ENCODE assay signal across 12 cellular contexts in genomic region chr6:1606533-1607235, GRCh38. TPM values are rescaled to one million over a fixed set of nuclear protein-coding genes. Genes with fewer than 3 reads are reported as not detected.
A peak's percentile ranks its signal among the peaks of the same experiment; 100 is the strongest.
DNase-seq lines count a peak whose midpoint lies in the region; ATAC-seq and TF ChIP-seq lines count a peak whose summit lies in the region.
"Had no signal": no experiment of that assay in that cellular context is flagged by ENCODE, and none has a peak within 500 bp of the region (broad histone marks: within the 10 kb centered on the region; RNA-seq: fewer than 3 reads in every experiment).

No MANE protein-coding gene starts in this region.

- WGBS in SK-N-SH (ENCODE audit: low lambda C conversion rate) = 95% methylated on average over 20 of the region's 22 CpGs

- H3K4me2 ChIP-seq in SK-N-SH = no peak overlapping the region

- H2AFZ ChIP-seq in SK-N-SH (ENCODE audit: low read depth) = no peak overlapping the region

- H3K27me3 ChIP-seq in SK-N-SH (ENCODE audit: insufficient read depth) = no peaks in the 10 kb centered on the region
- H3K27me3 ChIP-seq in NT2/D1 (ENCODE audit: insufficient read depth, insufficient read length) = peaks cover 85% of the 10 kb centered on the region

- no peak for TF ChIP-seq EP300 in SK-N-SH (IDR thresholded peaks at IDR 0.05; ENCODE audit: borderline replicate concordance in 1 of 2, low read depth in 1 of 2, low read length in 1 of 2)

- no peaks in the 10 kb centered on the region for H3F3A ChIP-seq in SK-N-SH (replicated peaks; ENCODE audit: insufficient read depth)

- DNase-seq in SK-N-SH = peak; percentile 31
- no peak for DNase-seq in NT2/D1 (ENCODE audit: low read depth, low spot score)
- DNase-seq in epithelial cell of proximal tubule (ENCODE audit: low read depth) = no peak
- DNase-seq in progenitor cell of endocrine pancreas (ENCODE audit: low spot score, unreplicated experiment) = no peak
- no peak for DNase-seq in dedifferentiated amniotic fluid mesenchymal stem cell (ENCODE audit: extremely low spot score)
- DNase-seq: activated CD4-positive, CD25-positive, alpha-beta regulatory T cell; NCI-H1930; ovary; transverse colon had no signal

- TF ChIP-seq CTCF in SK-N-SH (IDR thresholded peaks at IDR 0.05) = no peak
- no peak for TF ChIP-seq CTCF in epithelial cell of proximal tubule (conservative IDR thresholded peaks at IDR 0.05; ENCODE audit: low read depth, low read length)
- TF ChIP-seq CTCF in progenitor cell of endocrine pancreas (IDR thresholded peaks at IDR 0.05; ENCODE audit: unreplicated experiment) = no peak

- no peak overlapping the region for H3K27ac ChIP-seq in SK-N-SH (ENCODE audit: low read depth in 2 of 2, low read length in 1 of 2)
- H3K27ac ChIP-seq: ovary, transverse colon had no signal

- peaks cover 13% of the 10 kb centered on the region for H3K4me1 Mint-ChIP-seq in progenitor cell of endocrine pancreas (ENCODE audit: low read depth)

- H3K4me3 ChIP-seq in SK-N-SH (ENCODE audit: low read depth in 2 of 2, low read length in 1 of 2) (no peak overlapping the region), NT2/D1 (ENCODE audit: insufficient read length, low read depth) (peak overlapping the region; percentile 21), epithelial cell of proximal tubule (ENCODE audit: low read depth, low read length) (peak overlapping the region; percentile 63)
- H3K4me3 ChIP-seq: ovary, transverse colon had no signal

- no peaks in the 10 kb centered on the region for H3K36me3 ChIP-seq in SK-N-SH (replicated peaks in 1 of 2; ENCODE audit: control insufficient read depth in 1 of 2, insufficient read depth in 2 of 2, low read length in 1 of 2)
- H3K36me3 ChIP-seq in NT2/D1 (ENCODE audit: insufficient read depth, insufficient read length, low read length) = no peaks in the 10 kb centered on the region
- H3K36me3 ChIP-seq: ovary, transverse colon had no signal

- no peaks in the 10 kb centered on the region for H3K9me3 Mint-ChIP-seq in progenitor cell of endocrine pancreas (ENCODE audit: low read depth)

- H3K4me1 ChIP-seq in SK-N-SH (ENCODE audit: control insufficient read depth in 1 of 2, insufficient read depth in 2 of 2, low read depth in 1 of 2, low read length in 1 of 2) (peaks cover 0 to 8% of the 10 kb centered on the region in 2 experiments; a peak in 1 of 4 replicates), NT2/D1 (ENCODE audit: insufficient read depth, insufficient read length) (peaks cover 7% of the 10 kb centered on the region)

- H3K27me3 Mint-ChIP-seq in progenitor cell of endocrine pancreas = peaks cover 67% of the 10 kb centered on the region

- CTCF ChIA-PET in SK-N-SH (lab: Yijun Ruan, JAX) = interaction anchor here (0.7 to 4.6 kb wide), 9 partner anchors 9 to 843 kb away, joined by 3 to 60 read pairs (median 7); no protein-coding TSS in a partner anchor

- H3K9ac ChIP-seq in SK-N-SH = no peak overlapping the region
- no peak overlapping the region for H3K9ac ChIP-seq in NT2/D1 (ENCODE audit: insufficient read length, low read depth)

- no peak overlapping the region for H3K27ac Mint-ChIP-seq in progenitor cell of endocrine pancreas

- peak overlapping the region; percentile 5 for H3K4me3 Mint-ChIP-seq in progenitor cell of endocrine pancreas (ENCODE audit: low read depth)

- H3K9me2 ChIP-seq in SK-N-SH = no peaks in the 10 kb centered on the region

- no peaks in the 10 kb centered on the region for H3K36me3 Mint-ChIP-seq in progenitor cell of endocrine pancreas (ENCODE audit: insufficient read depth)

- H4K20me1 ChIP-seq in SK-N-SH (ENCODE audit: insufficient read depth) = no peaks in the 10 kb centered on the region

- ATAC-seq in SK-N-SH treated with all-trans-retinoic acid at 6 μM for 48 hours = no peak
- ATAC-seq in HG02763 (IDR thresholded peaks at IDR 0.05; ENCODE audit: unreplicated experiment) = no peak
- no peak for ATAC-seq in HG02870 (IDR thresholded peaks at IDR 0.05; ENCODE audit: unreplicated experiment)

- H3K9me3 ChIP-seq in SK-N-SH = no peaks in the 10 kb centered on the region
- H3K9me3 ChIP-seq in NT2/D1 (ENCODE audit: insufficient read depth, low read length) = no peaks in the 10 kb centered on the region
- H3K9me3 ChIP-seq: ovary, transverse colon had no signal

- H3K79me2 ChIP-seq in SK-N-SH (ENCODE audit: insufficient read depth) = peaks cover 10% of the 10 kb centered on the region

- POLR2A ChIA-PET in SK-N-SH (lab: Yijun Ruan, JAX) = no interaction called here

- no peak for TF ChIP-seq RAD21 in SK-N-SH (IDR thresholded peaks at IDR 0.05; ENCODE audit: low read length)

TF ChIP-seq in SK-N-SH, 30 proteins besides CTCF, POLR2A, EP300 and RAD21:
- no peak for TF ChIP-seq POLR2AphosphoS5 (IDR thresholded peaks at IDR 0.05; ENCODE audit: low read depth, low read length)
- no peak for TF ChIP-seq FOXM1 (IDR thresholded peaks at IDR 0.05; ENCODE audit: low read depth)
- no peak for TF ChIP-seq NRF1 (IDR thresholded peaks at IDR 0.05; ENCODE audit: low read depth, low read length)
- TF ChIP-seq JUND (IDR thresholded peaks at IDR 0.05) = no peak
- no peak for TF ChIP-seq IRF3 (IDR thresholded peaks at IDR 0.05; ENCODE audit: low read depth, low read length)
- TF ChIP-seq CHD2 (IDR thresholded peaks at IDR 0.05; ENCODE audit: low read length, partially characterized antibody) = no peak
- TF ChIP-seq TCF12 (IDR thresholded peaks at IDR 0.05) = no peak
- no peak for TF ChIP-seq SMC3 (IDR thresholded peaks at IDR 0.05; ENCODE audit: low read depth, low read length)
- no peak for TF ChIP-seq USF2 (IDR thresholded peaks at IDR 0.05; ENCODE audit: borderline replicate concordance, low read depth, low read length)
- no peak for TF ChIP-seq NFIC (IDR thresholded peaks at IDR 0.05; ENCODE audit: borderline replicate concordance)
- TF ChIP-seq RCOR1 (IDR thresholded peaks at IDR 0.05; ENCODE audit: low read length) = no peak

TF ChIP-seq in SK-N-SH treated with all-trans-retinoic acid at 6 μM for 48 hours, 23 proteins besides CTCF, POLR2A, EP300 and RAD21 (continues in another document):
- no peak for TF ChIP-seq ZC3H10 (CRISPR knock-in tag; IDR thresholded peaks at IDR 0.05)
- no peak for TF ChIP-seq ZNF565 (CRISPR knock-in tag; conservative IDR thresholded peaks at IDR 0.05; ENCODE audit: low read depth)
- TF ChIP-seq, protein P1, sequence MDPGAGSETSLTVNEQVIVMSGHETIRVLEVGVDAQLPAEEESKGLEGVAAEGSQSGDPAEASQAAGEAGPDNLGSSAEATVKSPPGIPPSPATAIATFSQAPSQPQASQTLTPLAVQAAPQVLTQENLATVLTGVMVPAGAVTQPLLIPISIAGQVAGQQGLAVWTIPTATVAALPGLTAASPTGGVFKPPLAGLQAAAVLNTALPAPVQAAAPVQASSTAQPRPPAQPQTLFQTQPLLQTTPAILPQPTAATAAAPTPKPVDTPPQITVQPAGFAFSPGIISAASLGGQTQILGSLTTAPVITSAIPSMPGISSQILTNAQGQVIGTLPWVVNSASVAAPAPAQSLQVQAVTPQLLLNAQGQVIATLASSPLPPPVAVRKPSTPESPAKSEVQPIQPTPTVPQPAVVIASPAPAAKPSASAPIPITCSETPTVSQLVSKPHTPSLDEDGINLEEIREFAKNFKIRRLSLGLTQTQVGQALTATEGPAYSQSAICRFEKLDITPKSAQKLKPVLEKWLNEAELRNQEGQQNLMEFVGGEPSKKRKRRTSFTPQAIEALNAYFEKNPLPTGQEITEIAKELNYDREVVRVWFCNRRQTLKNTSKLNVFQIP (CRISPR knock-in tag; IDR thresholded peaks at IDR 0.05; ENCODE audit: borderline replicate concordance, low read depth) = no peak
- TF ChIP-seq ZFP3 (CRISPR knock-in tag; IDR thresholded peaks at IDR 0.05) = no peak
- TF ChIP-seq OSR1 (CRISPR knock-in tag; IDR thresholded peaks at IDR 0.05) = no peak
- TF ChIP-seq GLIS3 (CRISPR knock-in tag; IDR thresholded peaks at IDR 0.05) = no peak
- no peak for TF ChIP-seq TCF4 (CRISPR knock-in tag; IDR thresholded peaks at IDR 0.05; ENCODE audit: borderline replicate concordance)
- no peak for TF ChIP-seq ARNTL (CRISPR knock-in tag; IDR thresholded peaks at IDR 0.05; ENCODE audit: borderline replicate concordance, low read depth)
- TF ChIP-seq BACH2 (CRISPR knock-in tag; IDR thresholded peaks at IDR 0.05; ENCODE audit: borderline replicate concordance) = no peak
- TF ChIP-seq, protein P2, sequence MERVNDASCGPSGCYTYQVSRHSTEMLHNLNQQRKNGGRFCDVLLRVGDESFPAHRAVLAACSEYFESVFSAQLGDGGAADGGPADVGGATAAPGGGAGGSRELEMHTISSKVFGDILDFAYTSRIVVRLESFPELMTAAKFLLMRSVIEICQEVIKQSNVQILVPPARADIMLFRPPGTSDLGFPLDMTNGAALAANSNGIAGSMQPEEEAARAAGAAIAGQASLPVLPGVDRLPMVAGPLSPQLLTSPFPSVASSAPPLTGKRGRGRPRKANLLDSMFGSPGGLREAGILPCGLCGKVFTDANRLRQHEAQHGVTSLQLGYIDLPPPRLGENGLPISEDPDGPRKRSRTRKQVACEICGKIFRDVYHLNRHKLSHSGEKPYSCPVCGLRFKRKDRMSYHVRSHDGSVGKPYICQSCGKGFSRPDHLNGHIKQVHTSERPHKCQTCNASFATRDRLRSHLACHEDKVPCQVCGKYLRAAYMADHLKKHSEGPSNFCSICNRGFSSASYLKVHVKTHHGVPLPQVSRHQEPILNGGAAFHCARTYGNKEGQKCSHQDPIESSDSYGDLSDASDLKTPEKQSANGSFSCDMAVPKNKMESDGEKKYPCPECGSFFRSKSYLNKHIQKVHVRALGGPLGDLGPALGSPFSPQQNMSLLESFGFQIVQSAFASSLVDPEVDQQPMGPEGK (CRISPR knock-in tag; IDR thresholded peaks at IDR 0.05; ENCODE audit: borderline replicate concordance) = no peak
- no peak for TF ChIP-seq ZNF70 (CRISPR knock-in tag; IDR thresholded peaks at IDR 0.05)
- no peak for TF ChIP-seq ESRRG (CRISPR knock-in tag; IDR thresholded peaks at IDR 0.05)
- no peak for TF ChIP-seq ZNF8 (CRISPR knock-in tag; IDR thresholded peaks at IDR 0.05)
- TF ChIP-seq PPARA (CRISPR knock-in tag; IDR thresholded peaks at IDR 0.05; ENCODE audit: borderline replicate concordance) = no peak

RNA-seq across cellular contexts. Expression of gene FOXC1, which starts 3.0 kb away (rescaled TPM):
- 3.6 and 4.3 TPM in 2 replicates for polyA plus RNA-seq in SK-N-SH (2012; rRNA removed)
- polyA plus RNA-seq in SK-N-SH (2012; cell fraction: cytosol; rRNA removed) = 4.3 TPM in 2 replicates
- 5.0 and 5.6 TPM in 2 replicates for polyA plus RNA-seq in SK-N-SH (2012; cell fraction: nucleus; rRNA removed)
- total RNA-seq in epithelial cell of proximal tubule = 18.6 and 27.7 TPM in 2 replicates
- 0.46 and 1.1 TPM in 2 replicates for total RNA-seq in progenitor cell of endocrine pancreas

Comparison
In these comparisons a context has a peak if more than half of its experiments do, and no peak if none do; other contexts are left out.
1. H3K4me3 ChIP-seq: peak in NT2/D1 (single experiment) and epithelial cell of proximal tubule (single experiment); none in SK-N-SH (0 of 2).